24 cellular contexts compared by ENCODE assay signal in the genomic region with DNA sequence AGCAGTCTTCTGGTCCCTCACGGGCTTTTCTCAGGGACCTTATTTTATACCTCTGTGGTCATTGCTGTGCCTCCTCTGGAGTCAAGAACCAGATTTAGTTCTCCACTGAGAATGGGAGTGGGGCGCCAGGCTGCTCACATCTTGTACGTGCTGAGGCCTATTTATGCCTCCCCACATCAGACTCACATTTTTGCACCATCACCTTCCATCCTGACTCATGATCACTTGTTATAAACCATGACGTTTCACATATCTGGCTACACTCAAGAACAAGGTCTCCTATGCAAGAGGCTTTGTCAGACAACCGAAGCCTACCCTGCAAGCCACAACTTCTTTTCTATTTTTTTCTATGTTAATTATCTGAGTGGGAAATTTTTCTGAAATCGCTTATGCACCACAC. TPM values are rescaled to one million over a fixed set of nuclear protein-coding genes. Genes with fewer than 3 reads are reported as not detected.
DNase-seq lines count a peak whose midpoint lies in the region; ATAC-seq and TF ChIP-seq lines count a peak whose summit lies in the region.
"Had no signal": no experiment of that assay in that cellular context is flagged by ENCODE, and none has a peak within 500 bp of the region (broad histone marks: within the 10 kb centered on the region; RNA-seq: fewer than 3 reads in every experiment).

No MANE protein-coding gene starts in this region.

- peak; percentile 58 for ATAC-seq in HG03378 (IDR thresholded peaks at IDR 0.05; ENCODE audit: unreplicated experiment)
- ATAC-seq in CD4-positive, alpha-beta T cell (ENCODE audit: poor library complexity) = no peak
- no peak for ATAC-seq in GM19463 (IDR thresholded peaks at IDR 0.05; ENCODE audit: unreplicated experiment)
- no peak for ATAC-seq in GM21619 (IDR thresholded peaks at IDR 0.05; ENCODE audit: unreplicated experiment)
- ATAC-seq: heart left ventricle; stimulated activated memory B cell treated with anti-CD40 and anti-IgM and Interleukin-4, amounts not matched to agents 10 μg/mL and 1 μg/mL and 100 μg/mL, for 72 hours had no signal

- TF ChIP-seq CTCF in ascending aorta (IDR thresholded peaks at IDR 0.05) = no peak
- TF ChIP-seq CTCF in CD4-positive, alpha-beta T cell (IDR thresholded peaks at IDR 0.05) = no peak

- POLR2A ChIA-PET in CD4-positive, alpha-beta T cell (lab: Charles Lee) = no interaction called here
- POLR2A ChIA-PET in activated CD4-positive, alpha-beta T cell treated with anti-CD3 and anti-CD28 coated beads, Interleukin-2, amount 10 ng/mL, durations not matched to agents 7 days and 5 days (lab: Charles Lee) = no interaction called here

- no peak overlapping the region for H3K4ac ChIP-seq in mesenchymal stem cell (ENCODE audit: low read depth in 1 of 2, low read length in 2 of 2)

- no peak overlapping the region for H2BK120ac ChIP-seq in mesenchymal stem cell (ENCODE audit: low read depth, low read length)

- peaks cover 17% of the 10 kb centered on the region for H3K27me3 Mint-ChIP-seq in CD4-positive, alpha-beta T cell
- H3K27me3 Mint-ChIP-seq in activated CD4-positive, alpha-beta T cell treated with anti-CD3 and anti-CD28 coated beads, Interleukin-2, amount 10 ng/mL, durations not matched to agents 7 days and 5 days = peaks cover 1% of the 10 kb centered on the region
- H3K27me3 Mint-ChIP-seq: activated naive CD8-positive, alpha-beta T cell treated with anti-CD3 and anti-CD28 coated beads, Interleukin-2, amount 10 ng/mL, durations not matched to agents 7 days and 5 days had no signal

- no peak overlapping the region for H3K14ac ChIP-seq in mesenchymal stem cell (ENCODE audit: low read length in 2 of 2)

- H3K4me2 ChIP-seq in mesenchymal stem cell (ENCODE audit: low read length, poor library complexity, severe bottlenecking) = no peak overlapping the region
- H3K4me2 ChIP-seq: BLaER1 treated with 17β-estradiol and CSF1 and Interleukin-3, amounts not matched to agents 10 nM and 100 nM had no signal

- no peaks in the 10 kb centered on the region for H3K9me3 Mint-ChIP-seq in CD4-positive, alpha-beta T cell
- H3K9me3 Mint-ChIP-seq in activated CD4-positive, alpha-beta T cell treated with anti-CD3 and anti-CD28 coated beads, Interleukin-2, amount 10 ng/mL, durations not matched to agents 7 days and 5 days = no peaks in the 10 kb centered on the region
- H3K9me3 Mint-ChIP-seq: activated naive CD8-positive, alpha-beta T cell treated with anti-CD3 and anti-CD28 coated beads, Interleukin-2, amount 10 ng/mL, durations not matched to agents 7 days and 5 days; neural crest cell; stimulated activated memory B cell treated with anti-CD40 and anti-IgM and Interleukin-4, amounts not matched to agents 10 μg/mL and 1 μg/mL and 100 μg/mL, for 72 hours; type B pancreatic cell had no signal

- H3K27me3 ChIP-seq in ascending aorta = no peaks in the 10 kb centered on the region
- H3K27me3 ChIP-seq in mesenchymal stem cell (ENCODE audit: control insufficient read depth in 1 of 2, insufficient read depth in 1 of 2, low read length in 2 of 2) = no peaks in the 10 kb centered on the region
- no peaks in the 10 kb centered on the region for H3K27me3 ChIP-seq in CD4-positive, alpha-beta T cell (ENCODE audit: control insufficient read depth, insufficient read depth, low read length)
- H3K27me3 ChIP-seq: BLaER1 treated with 17β-estradiol and CSF1 and Interleukin-3, amounts not matched to agents 10 nM and 100 nM had no signal

- H3K36me3 Mint-ChIP-seq in CD4-positive, alpha-beta T cell (ENCODE audit: low read depth) = no peaks in the 10 kb centered on the region
- H3K36me3 Mint-ChIP-seq in activated CD4-positive, alpha-beta T cell treated with anti-CD3 and anti-CD28 coated beads, Interleukin-2, amount 10 ng/mL, durations not matched to agents 7 days and 5 days (ENCODE audit: low read depth) = no peaks in the 10 kb centered on the region
- H3K36me3 Mint-ChIP-seq: activated naive CD8-positive, alpha-beta T cell treated with anti-CD3 and anti-CD28 coated beads, Interleukin-2, amount 10 ng/mL, durations not matched to agents 7 days and 5 days; stimulated activated memory B cell treated with anti-CD40 and anti-IgM and Interleukin-4, amounts not matched to agents 10 μg/mL and 1 μg/mL and 100 μg/mL, for 72 hours; type B pancreatic cell had no signal

- no peaks in the 10 kb centered on the region for H3K4me1 Mint-ChIP-seq in CD4-positive, alpha-beta T cell (ENCODE audit: low read depth)
- no peaks in the 10 kb centered on the region for H3K4me1 Mint-ChIP-seq in activated CD4-positive, alpha-beta T cell treated with anti-CD3 and anti-CD28 coated beads, Interleukin-2, amount 10 ng/mL, durations not matched to agents 7 days and 5 days
- H3K4me1 Mint-ChIP-seq: activated naive CD8-positive, alpha-beta T cell treated with anti-CD3 and anti-CD28 coated beads, Interleukin-2, amount 10 ng/mL, durations not matched to agents 7 days and 5 days; stimulated activated memory B cell treated with anti-CD40 and anti-IgM and Interleukin-4, amounts not matched to agents 10 μg/mL and 1 μg/mL and 100 μg/mL, for 72 hours had no signal

- H3K27ac ChIP-seq in ascending aorta = peak overlapping the region; percentile 78 to 83
- H3K27ac ChIP-seq in mesenchymal stem cell (ENCODE audit: low read length, poor library complexity, severe bottlenecking) = no peak overlapping the region
- H3K27ac ChIP-seq in temporal lobe (ENCODE audit: low read depth, low read length) = peak overlapping the region; percentile 99
- H3K27ac ChIP-seq in CD4-positive, alpha-beta T cell (ENCODE audit: low read depth, low read length) = no peak overlapping the region
- H3K27ac ChIP-seq: BLaER1 treated with 17β-estradiol and CSF1 and Interleukin-3, amounts not matched to agents 10 nM and 100 nM; brain microvascular endothelial cell; left ventricle myocardium inferior had no signal

- H3K9me3 ChIP-seq in ascending aorta (no peaks in the 10 kb centered on the region), mesenchymal stem cell (ENCODE audit: control insufficient read depth, low read length) (no peaks in the 10 kb centered on the region)
- H3K9me3 ChIP-seq in CD4-positive, alpha-beta T cell (ENCODE audit: control insufficient read depth, low read length) = no peaks in the 10 kb centered on the region
- H3K9me3 ChIP-seq: BLaER1 treated with 17β-estradiol and CSF1 and Interleukin-3, amounts not matched to agents 10 nM and 100 nM; heart left ventricle; left ventricle myocardium inferior had no signal

- CTCF ChIA-PET in CD4-positive, alpha-beta T cell (lab: Charles Lee) = no interaction called here
- CTCF ChIA-PET in activated CD4-positive, alpha-beta T cell treated with anti-CD3 and anti-CD28 coated beads, Interleukin-2, amount 10 ng/mL, durations not matched to agents 7 days and 5 days (lab: Charles Lee) = no interaction called here

- no peak overlapping the region for H3K27ac Mint-ChIP-seq in CD4-positive, alpha-beta T cell
- no peak overlapping the region for H3K27ac Mint-ChIP-seq in activated CD4-positive, alpha-beta T cell treated with anti-CD3 and anti-CD28 coated beads, Interleukin-2, amount 10 ng/mL, durations not matched to agents 7 days and 5 days
- H3K27ac Mint-ChIP-seq: activated naive CD8-positive, alpha-beta T cell treated with anti-CD3 and anti-CD28 coated beads, Interleukin-2, amount 10 ng/mL, durations not matched to agents 7 days and 5 days; stimulated activated memory B cell treated with anti-CD40 and anti-IgM and Interleukin-4, amounts not matched to agents 10 μg/mL and 1 μg/mL and 100 μg/mL, for 72 hours; type B pancreatic cell had no signal

- H3K23ac ChIP-seq in mesenchymal stem cell (ENCODE audit: low read length in 2 of 2) = no peak overlapping the region

- DNase-seq in ascending aorta (ENCODE audit: low spot score in 2 of 2) (peak; percentile 28 to 77), mesenchymal stem cell (no peak)
- DNase-seq in CD4-positive, alpha-beta T cell = no peak
- DNase-seq in activated CD4-positive, alpha-beta T cell treated with anti-CD3 and anti-CD28 coated beads, Interleukin-2, amount 10 ng/mL, durations not matched to agents 7 days and 5 days = no peak
- DNase-seq: activated CD4-positive, alpha-beta T cell treated with anti-CD3 and anti-CD28 coated beads, Interleukin-2, amount 50 U/mL, for 4 hours; activated CD8-positive, alpha-beta memory T cell treated with anti-CD3 and anti-CD28 coated beads, Interleukin-2, amount 50 U/mL, for 48 hours; activated naive CD8-positive, alpha-beta T cell treated with anti-CD3 and anti-CD28 coated beads, Interleukin-2, amount 10 ng/mL, durations not matched to agents 7 days and 5 days; brain microvascular endothelial cell; Calu3; GOT3; heart left ventricle; left ventricle myocardium inferior; NCI-H1436 treated with DMSO at 0.1 percent for 48 hours; NCI-H2171 treated with DMSO at 0.1 percent for 48 hours; NCI-H526; stimulated activated CD4-positive, alpha-beta T cell treated with anti-CD3 and anti-CD28 coated beads, Interleukin-1b, Interleukin-23, amount 100 ng/mL, for 48 hours had no signal

- H3K36me3 ChIP-seq in ascending aorta (peaks cover 0 to 8% of the 10 kb centered on the region in 2 donors), mesenchymal stem cell (ENCODE audit: control insufficient read depth in 1 of 2, insufficient read depth in 2 of 2, low read depth in 1 of 2, low read length in 2 of 2) (peaks cover 0 to 11% of the 10 kb centered on the region in 2 experiments)
- H3K36me3 ChIP-seq: BLaER1 treated with 17β-estradiol and CSF1 and Interleukin-3, amounts not matched to agents 10 nM and 100 nM; brain microvascular endothelial cell; heart left ventricle; left ventricle myocardium inferior had no signal

- 91% methylated on average over 3 of the region's 6 CpGs for WGBS in mesenchymal stem cell

- intact Hi-C loops in ascending aorta (cut with DNase I) = no loop called here
- intact Hi-C loops in CD4-positive, alpha-beta T cell (cut with DNase I, micrococcal nuclease) = no loop called here

- H3K79me1 ChIP-seq in mesenchymal stem cell (replicated peaks; ENCODE audit: low read length, poor library complexity, severe bottlenecking) = no peaks in the 10 kb centered on the region

- no peak overlapping the region for H2AFZ ChIP-seq in mesenchymal stem cell (ENCODE audit: low read depth, low read length)

- no peak overlapping the region for H4K8ac ChIP-seq in mesenchymal stem cell (ENCODE audit: low read length)

- no peak overlapping the region for H4K91ac ChIP-seq in mesenchymal stem cell (ENCODE audit: low read length)

- no peak overlapping the region for H2BK12ac ChIP-seq in mesenchymal stem cell (ENCODE audit: low read length in 2 of 2)

- H3K4me1 ChIP-seq in ascending aorta (peaks cover 10 to 54% of the 10 kb centered on the region in 2 donors), mesenchymal stem cell (ENCODE audit: control insufficient read depth, insufficient read depth, low read depth, low read length) (peaks cover 5% of the 10 kb centered on the region)
- H3K4me1 ChIP-seq: left ventricle myocardium inferior had no signal

- no peak overlapping the region for H3K18ac ChIP-seq in mesenchymal stem cell (ENCODE audit: low read depth in 1 of 2, low read length in 2 of 2)

- H2BK15ac ChIP-seq in mesenchymal stem cell (ENCODE audit: low read depth, poor library complexity, severe bottlenecking) = no peak overlapping the region

- H2AK5ac ChIP-seq in mesenchymal stem cell (ENCODE audit: low read length, severe bottlenecking) = no peak overlapping the region

- H3K9ac ChIP-seq in mesenchymal stem cell (ENCODE audit: low read length) = peak overlapping the region; percentile 57
- H3K9ac ChIP-seq: BLaER1 treated with 17β-estradiol and CSF1 and Interleukin-3, amounts not matched to agents 10 nM and 100 nM had no signal

- H2BK5ac ChIP-seq in mesenchymal stem cell (ENCODE audit: low read depth, low read length, poor library complexity, severe bottlenecking) = no peak overlapping the region

- H3K4me3 Mint-ChIP-seq in CD4-positive, alpha-beta T cell = no peak overlapping the region
- H3K4me3 Mint-ChIP-seq in activated CD4-positive, alpha-beta T cell treated with anti-CD3 and anti-CD28 coated beads, Interleukin-2, amount 10 ng/mL, durations not matched to agents 7 days and 5 days = no peak overlapping the region
- H3K4me3 Mint-ChIP-seq: activated naive CD8-positive, alpha-beta T cell treated with anti-CD3 and anti-CD28 coated beads, Interleukin-2, amount 10 ng/mL, durations not matched to agents 7 days and 5 days; neural crest cell; stimulated activated memory B cell treated with anti-CD40 and anti-IgM and Interleukin-4, amounts not matched to agents 10 μg/mL and 1 μg/mL and 100 μg/mL, for 72 hours; type B pancreatic cell had no signal

- H3K4me3 ChIP-seq in ascending aorta = no peak overlapping the region
- H3K4me3 ChIP-seq in mesenchymal stem cell (ENCODE audit: insufficient read depth in 1 of 2, low read depth in 1 of 2, low read length in 2 of 2) = no peak overlapping the region
- H3K4me3 ChIP-seq: BLaER1 treated with 17β-estradiol and CSF1 and Interleukin-3, amounts not matched to agents 10 nM and 100 nM; heart left ventricle; left ventricle myocardium inferior had no signal

RNA-seq across cellular contexts. Expression of a gene that starts 10.7 kb away (rescaled TPM):
- total RNA-seq in ascending aorta = 200 TPM
- polyA plus RNA-seq in mesenchymal stem cell (2013, experiment 1 of 2) = 0.72 TPM
- 0.73 TPM for polyA plus RNA-seq in mesenchymal stem cell (2013, experiment 2 of 2)
- total RNA-seq in temporal lobe = 22.9 TPM
- total RNA-seq in CD4-positive, alpha-beta T cell = not detected
- total RNA-seq in activated CD4-positive, alpha-beta T cell treated with anti-CD3 and anti-CD28 coated beads, Interleukin-2, amount 10 ng/mL, durations not matched to agents 7 days and 5 days = under 1 TPM; 0.23 to 0.42 TPM

Comparison
In these comparisons a context has a peak if more than half of its experiments do, and no peak if none do; other contexts are left out.
1. DNase-seq: peak in ascending aorta (2 of 2); none in mesenchymal stem cell (single experiment), CD4-positive, alpha-beta T cell (0 of 10) and activated CD4-positive, alpha-beta T cell treated with anti-CD3 and anti-CD28 coated beads, Interleukin-2, amount 10 ng/mL, durations not matched to agents 7 days and 5 days (single experiment).
2. H3K27ac ChIP-seq: peak in ascending aorta (2 of 2) and temporal lobe (single experiment); none in mesenchymal stem cell (single experiment) and CD4-positive, alpha-beta T cell (single experiment).
3. RNA of a gene that starts 10.7 kb away (total RNA-seq): 200 TPM in ascending aorta (single experiment) and 22.9 TPM in temporal lobe (single experiment); 0.23 to 0.42 TPM in activated CD4-positive, alpha-beta T cell treated with anti-CD3 and anti-CD28 coated beads, Interleukin-2, amount 10 ng/mL, durations not matched to agents 7 days and 5 days and not detected in CD4-positive, alpha-beta T cell; every median in the first group is over 10 times any median in the second.